Comparison of ENCODE assay signal across 33 cellular contexts in genomic region chr12:6351622-6352021, GRCh38. TPM values are rescaled to one million over a fixed set of nuclear protein-coding genes. Genes with fewer than 3 reads are reported as not detected.
"Had no signal": no experiment of that assay in that cellular context is flagged by ENCODE, and none has a peak within 500 bp of the region (broad histone marks: within the 10 kb centered on the region; RNA-seq: fewer than 3 reads in every experiment).

No MANE protein-coding gene starts in this region.

- H3K9me3 ChIP-seq: adrenal gland, body of pancreas, breast epithelium, MG63, SJSA1, SK-N-SH had no signal

- H3K27me3 ChIP-seq: adrenal gland, body of pancreas, breast epithelium, MG63, SJSA1 had no signal

- H3K4me3 Mint-ChIP-seq: activated CD4-positive, alpha-beta T cell treated with anti-CD3 and anti-CD28 coated beads for 36 hours; activated CD4-positive, alpha-beta T cell treated with anti-CD3 and anti-CD28 coated beads, Interleukin-2, amount 10 ng/mL, durations not matched to agents 7 days and 5 days; activated naive CD4-positive, alpha-beta T cell treated with anti-CD3 and anti-CD28 coated beads for 36 hours; activated T-cell treated with anti-CD3 and anti-CD28 coated beads, Interleukin-2, amount 50 U/mL, for 4 hours; activated T-helper 1 cell treated with anti-CD3 and anti-CD28 coated beads, Interleukin-12 subunit alpha, Interleukin-12 subunit beta, Interleukin-2, Interleukin-4 antibody, amounts not matched to agents 30 ng/mL and 10 ng/mL and 1 ng/mL, durations not matched to agents 14 hours and 24 hours and 36 hours; T-helper 1 cell treated with Interleukin-12 subunit alpha and Interleukin-12 subunit beta and Interleukin-4 antibody, amounts not matched to agents 30 μg/mL and 1 μg/mL, for 36 hours; T-helper 2 cell treated with Interferon-gamma antibody and Interleukin-4, amounts not matched to agents 5 μg/mL and 100 μg/mL, for 36 hours had no signal

- H3K36me3 Mint-ChIP-seq: activated naive CD4-positive, alpha-beta T cell treated with anti-CD3 and anti-CD28 coated beads, Interleukin-2, amount 50 U/mL, for 72 hours had no signal

- ATAC-seq: activated CD4-positive, alpha-beta T cell treated with anti-CD3 and anti-CD28 coated beads for 36 hours; activated CD4-positive, CD25-positive, alpha-beta regulatory T cell treated with anti-CD3 and anti-CD28 coated beads, Interleukin-2, amount 50 U/mL, for 24 hours; activated naive CD4-positive, alpha-beta T cell treated with anti-CD3 and anti-CD28 coated beads, Interleukin-2, amount 50 U/mL, for 72 hours; activated T-cell treated with anti-CD3 and anti-CD28 coated beads, Interleukin-2, amount 50 U/mL, for 4 hours; body of pancreas; Panc1 had no signal

- H3K27ac Mint-ChIP-seq: activated CD4-positive, alpha-beta T cell treated with anti-CD3 and anti-CD28 coated beads for 36 hours; activated CD4-positive, alpha-beta T cell treated with anti-CD3 and anti-CD28 coated beads, Interleukin-2, amount 10 ng/mL, durations not matched to agents 7 days and 5 days; activated naive CD4-positive, alpha-beta T cell treated with anti-CD3 and anti-CD28 coated beads for 36 hours; activated naive CD4-positive, alpha-beta T cell treated with anti-CD3 and anti-CD28 coated beads, Interleukin-2, amount 50 U/mL, for 72 hours; activated T-helper 1 cell treated with anti-CD3 and anti-CD28 coated beads, Interleukin-12 subunit alpha, Interleukin-12 subunit beta, Interleukin-2, Interleukin-4 antibody, amounts not matched to agents 30 ng/mL and 10 ng/mL and 1 ng/mL, durations not matched to agents 14 hours and 24 hours and 36 hours; T-helper 1 cell treated with Interleukin-12 subunit alpha and Interleukin-12 subunit beta and Interleukin-4 antibody, amounts not matched to agents 30 μg/mL and 1 μg/mL, for 36 hours; T-helper 2 cell treated with Interferon-gamma antibody and Interleukin-4, amounts not matched to agents 5 μg/mL and 100 μg/mL, for 36 hours had no signal

- H3K27me3 Mint-ChIP-seq: activated CD4-positive, alpha-beta T cell treated with anti-CD3 and anti-CD28 coated beads for 36 hours had no signal

- H3K9me3 Mint-ChIP-seq: activated CD4-positive, alpha-beta T cell treated with anti-CD3 and anti-CD28 coated beads, Interleukin-2, amount 10 ng/mL, durations not matched to agents 7 days and 5 days; activated naive CD4-positive, alpha-beta T cell treated with anti-CD3 and anti-CD28 coated beads for 36 hours; activated T-cell treated with anti-CD3 and anti-CD28 coated beads, Interleukin-2, amount 50 U/mL, for 4 hours; T-helper 1 cell treated with Interleukin-12 subunit alpha and Interleukin-12 subunit beta and Interleukin-4 antibody, amounts not matched to agents 30 μg/mL and 1 μg/mL, for 36 hours; T-helper 2 cell treated with Interferon-gamma antibody and Interleukin-4, amounts not matched to agents 5 μg/mL and 100 μg/mL, for 36 hours had no signal

- H3K27ac ChIP-seq: body of pancreas, SJSA1 had no signal

- H3K9ac ChIP-seq: SK-N-SH had no signal

- DNase-seq: activated CD4-positive, alpha-beta T cell treated with anti-CD3 and anti-CD28 coated beads for 36 hours; activated CD4-positive, alpha-beta T cell treated with anti-CD3 and anti-CD28 coated beads, Interleukin-2, amount 10 ng/mL, durations not matched to agents 7 days and 5 days; activated CD4-positive, alpha-beta T cell treated with anti-CD3 and anti-CD28 coated beads, Interleukin-2, amount 50 U/mL, for 48 hours; activated CD8-positive, alpha-beta memory T cell treated with anti-CD3 and anti-CD28 coated beads, Interleukin-2, amount 50 U/mL, for 4 hours; activated gamma-delta T cell treated with Interleukin-2 at 50 U/mL for 16 hours; activated naive CD4-positive, alpha-beta T cell treated with anti-CD3 and anti-CD28 coated beads for 36 hours; activated T-cell treated with anti-CD3 and anti-CD28 coated beads for 4 hours; activated T-cell treated with anti-CD3 and anti-CD28 coated beads, Interleukin-2, amount 50 U/mL, for 4 hours; adrenal gland; body of pancreas; Kasumi-1; MG63; NCI-H1048; NCI-H1105 treated with DMSO at 0.1 percent for 48 hours; NCI-H1436; NCI-H1694; NCI-H1930; NCI-H345; NCI-H524 treated with DMSO at 0.1 percent for 48 hours; SHP77 treated with DMSO at 0.1 percent for 48 hours; SK-N-SH had no signal

- H3K36me3 ChIP-seq: adrenal gland, breast epithelium, MG63, SJSA1 had no signal

- H3K4me3 ChIP-seq: adrenal gland, body of pancreas, breast epithelium, MG63, SJSA1 had no signal

- H3K4me1 ChIP-seq: SJSA1 had no signal

- H3K4me2 ChIP-seq: SK-N-SH had no signal

- FAIRE-seq: astrocyte, TTC549 had no signal

RNA-seq across cellular contexts. Expression of gene SCNN1A, which starts 23.7 kb away (rescaled TPM):
- total RNA-seq: RPMI7951 had no signal

RNA-seq across cellular contexts. Expression of gene LTBR, which starts 32.3 kb away (rescaled TPM):
- total RNA-seq: activated CD4-positive, alpha-beta T cell treated with anti-CD3 and anti-CD28 coated beads, Interleukin-2, amount 10 ng/mL, durations not matched to agents 7 days and 5 days had no signal

RNA-seq across cellular contexts. Expression of gene PLEKHG6, which starts 41.1 kb away (rescaled TPM):
- total RNA-seq: activated CD4-positive, alpha-beta T cell treated with anti-CD3 and anti-CD28 coated beads for 36 hours; activated CD4-positive, alpha-beta T cell treated with anti-CD3 and anti-CD28 coated beads, Interleukin-2, amount 10 ng/mL, durations not matched to agents 7 days and 5 days; activated naive CD4-positive, alpha-beta T cell treated with anti-CD3 and anti-CD28 coated beads for 36 hours; activated naive CD4-positive, alpha-beta T cell treated with anti-CD3 and anti-CD28 coated beads, Interleukin-2, amount 50 U/mL, for 72 hours; activated T-cell treated with anti-CD3 and anti-CD28 coated beads, Interleukin-2, amount 50 U/mL, for 4 hours; activated T-helper 1 cell treated with anti-CD3 and anti-CD28 coated beads, Interleukin-12 subunit alpha, Interleukin-12 subunit beta, Interleukin-2, Interleukin-4 antibody, amounts not matched to agents 30 ng/mL and 10 ng/mL and 1 ng/mL, durations not matched to agents 14 hours and 24 hours and 36 hours; NCI-H460; RPMI7951 had no signal
